12 cellular contexts compared by ENCODE assay signal in genomic region chr17:14351493-14351892, GRCh38. TPM values are rescaled to one million over a fixed set of nuclear protein-coding genes. Genes with fewer than 3 reads are reported as not detected.
A peak's percentile ranks its signal among the peaks of the same experiment; 100 is the strongest.
DNase-seq lines count a peak whose midpoint lies in the region; ATAC-seq and TF ChIP-seq lines count a peak whose summit lies in the region.
"Had no signal": no experiment of that assay in that cellular context is flagged by ENCODE, and none has a peak within 500 bp of the region (broad histone marks: within the 10 kb centered on the region; RNA-seq: fewer than 3 reads in every experiment).

No MANE protein-coding gene starts in this region.

- no peak for TF ChIP-seq POLR2A in gastrocnemius medialis (IDR thresholded peaks at IDR 0.05)

- H3K27me3 Mint-ChIP-seq in CD14-positive monocyte (ENCODE audit: low read depth in 3 of 3) = peaks cover 0 to 4% (median 0%) of the 10 kb centered on the region in 3 donors

- H3K36me3 Mint-ChIP-seq in CD14-positive monocyte = peaks cover 11 to 12% of the 10 kb centered on the region in 2 donors

- peak overlapping the region; percentile 88 for H3K27ac ChIP-seq in WERI-Rb-1
- no peak overlapping the region for H3K27ac ChIP-seq in gastrocnemius medialis
- H3K27ac ChIP-seq: vagina had no signal

- H3K9me3 ChIP-seq in WERI-Rb-1 (ENCODE audit: severe bottlenecking) (no peaks in the 10 kb centered on the region), gastrocnemius medialis (no peaks in the 10 kb centered on the region)
- H3K9me3 ChIP-seq: Caco-2, vagina had no signal

- peaks cover 22% of the 10 kb centered on the region for H3K4me1 Mint-ChIP-seq in CD14-positive monocyte

- H3K4me1 ChIP-seq in gastrocnemius medialis = no peaks in the 10 kb centered on the region
- H3K4me1 ChIP-seq: Caco-2 had no signal

- intact Hi-C loops in CD14-positive monocyte (cut with micrococcal nuclease) (loop anchor here in 1 of 2 donors (5.0 to 10.0 kb wide), 2 partner anchors 393 to 419 kb away; no protein-coding TSS in a partner anchor), gastrocnemius medialis (cut with DNase I; ENCODE audit: low total_unique reads) (no loop called here)

- H3K9me3 Mint-ChIP-seq in CD14-positive monocyte = peaks cover 0 to 5% (median 0%) of the 10 kb centered on the region in 7 donors

- H3K27ac Mint-ChIP-seq in CD14-positive monocyte = peak overlapping the region in 5 of 7 donors; percentile 97 to 100 (median 99)

- in situ Hi-C loops in gastrocnemius medialis (cut with MboI; ENCODE audit: low sequenced_read_pairs in 4 of 4) = no loop called here

- DNase-seq in CD14-positive monocyte (ENCODE audit: low spot score) = peak; percentile 71
- DNase-seq in WERI-Rb-1 = no peak
- DNase-seq in gastrocnemius medialis = no peak
- DNase-seq in D341Med (ENCODE audit: low spot score) = no peak
- no peak for DNase-seq in NCI-H2029 treated with DMSO at 0.1 percent for 48 hours (lab: John Stamatoyannopoulos, UW)
- DNase-seq in dedifferentiated amniotic fluid mesenchymal stem cell (ENCODE audit: extremely low spot score) = no peak
- DNase-seq: activated CD4-positive, alpha-beta T cell treated with anti-CD3 and anti-CD28 coated beads for 4 hours; Caco-2; NCI-H446 treated with DMSO at 0.1 percent for 48 hours had no signal

- H3K4me3 Mint-ChIP-seq in CD14-positive monocyte = peak overlapping the region; percentile 66 to 85

- TF ChIP-seq CTCF in CD14-positive monocyte (IDR thresholded peaks at IDR 0.05) = no peak
- no peak for TF ChIP-seq CTCF in WERI-Rb-1 (IDR thresholded peaks at IDR 0.05; ENCODE audit: low read depth, low read length)
- no peak for TF ChIP-seq CTCF in gastrocnemius medialis (IDR thresholded peaks at IDR 0.05 in 4 of 5, conservative IDR thresholded peaks at IDR 0.05 in 1 of 5)

- H3K36me3 ChIP-seq in WERI-Rb-1 = peaks cover 26% of the 10 kb centered on the region
- no peaks in the 10 kb centered on the region for H3K36me3 ChIP-seq in gastrocnemius medialis
- H3K36me3 ChIP-seq: vagina had no signal

- H3K27me3 ChIP-seq in WERI-Rb-1 (ENCODE audit: insufficient read depth, low read depth, severe bottlenecking) = no peaks in the 10 kb centered on the region
- H3K27me3 ChIP-seq in gastrocnemius medialis = no peaks in the 10 kb centered on the region
- H3K27me3 ChIP-seq: vagina had no signal

- no peak overlapping the region for H3K4me3 ChIP-seq in WERI-Rb-1 (ENCODE audit: low read depth, low read length)
- no peak overlapping the region for H3K4me3 ChIP-seq in gastrocnemius medialis
- H3K4me3 ChIP-seq: vagina had no signal

- ATAC-seq in GM19324 (IDR thresholded peaks at IDR 0.05; ENCODE audit: low FRiP score, unreplicated experiment) (peak; percentile 69), HG03103 (IDR thresholded peaks at IDR 0.05; ENCODE audit: low read depth, unreplicated experiment) (peak; percentile 88), gastrocnemius medialis (no peak)

RNA-seq across cellular contexts. Expression of gene HS3ST3B1, which starts 50.6 kb away (rescaled TPM):
- under 1 TPM; 0.09 to 0.73 TPM for polyA plus RNA-seq in CD14-positive monocyte
- total RNA-seq in gastrocnemius medialis = 1 to 10 TPM in 2 of 4 donors, under 1 TPM in 2; 0.10 to 4.0 (median 0.82) TPM

Comparison
In these comparisons a context has a peak if more than half of its experiments do, and no peak if none do; other contexts are left out.
1. ATAC-seq: peak in GM19324 (single experiment) and HG03103 (single experiment); none in gastrocnemius medialis (0 of 2).